10 cellular contexts compared by ENCODE assay signal in genomic region chr22:50577987-50578775, GRCh38. TPM values are rescaled to one million over a fixed set of nuclear protein-coding genes. Genes with fewer than 3 reads are reported as not detected.
DNase-seq lines count a peak whose midpoint lies in the region; ATAC-seq and TF ChIP-seq lines count a peak whose summit lies in the region.
"Had no signal": no experiment of that assay in that cellular context is flagged by ENCODE, and none has a peak within 500 bp of the region (broad histone marks: within the 10 kb centered on the region; RNA-seq: fewer than 3 reads in every experiment).

TSS of gene CPT1B (minus strand) at chr22:50578427. CDS start at chr22:50577915, 512 bp downstream.

- no peak within 1 kb of the TSS for H3K4me3 Mint-ChIP-seq in activated T-cell treated with anti-CD3 and anti-CD28 coated beads, Interleukin-2, amount 50 U/mL, for 4 hours

- no peaks in the 10 kb centered on the region for H3K27me3 Mint-ChIP-seq in activated T-cell treated with anti-CD3 and anti-CD28 coated beads, Interleukin-2, amount 50 U/mL, for 4 hours (ENCODE audit: low read depth)

- H3K9me3 Mint-ChIP-seq in activated T-cell treated with anti-CD3 and anti-CD28 coated beads, Interleukin-2, amount 50 U/mL, for 4 hours, result no peaks in the 10 kb centered on the region

- peak within 1 kb of the TSS in 12 of 59 donors; percentile 0 to 31 (median 14) for H3K4me3 ChIP-seq in dorsolateral prefrontal cortex
- H3K4me3 ChIP-seq in mucosa of descending colon, result no peak within 1 kb of the TSS
- H3K4me3 ChIP-seq in tibial nerve, result no peak within 1 kb of the TSS
- no peak within 1 kb of the TSS for H3K4me3 ChIP-seq in uterus
- H3K4me3 ChIP-seq: BLaER1 treated with 17β-estradiol and CSF1 and Interleukin-3, amounts not matched to agents 10 nM and 100 nM had no signal

- H3K9me3 ChIP-seq in mucosa of descending colon (no peaks in the 10 kb centered on the region), tibial nerve (no peaks in the 10 kb centered on the region), uterus (no peaks in the 10 kb centered on the region)
- H3K9me3 ChIP-seq: BLaER1 treated with 17β-estradiol and CSF1 and Interleukin-3, amounts not matched to agents 10 nM and 100 nM had no signal

- TF ChIP-seq POLR2A in tibial nerve (IDR thresholded peaks at IDR 0.05) (no peak), uterus (IDR thresholded peaks at IDR 0.05) (no peak)

- no peak for ATAC-seq in activated T-cell treated with anti-CD3 and anti-CD28 coated beads, Interleukin-2, amount 50 U/mL, for 4 hours
- ATAC-seq in mucosa of descending colon, result no peak
- ATAC-seq in HG03460 (IDR thresholded peaks at IDR 0.05; ENCODE audit: unreplicated experiment), result no peak

- H3K27ac ChIP-seq in dorsolateral prefrontal cortex (peak within 1 kb of the TSS in 44 of 59 donors; percentile 6 to 76 (median 60)), tibial nerve (peak within 1 kb of the TSS; percentile 50 to 78 (median 54)), uterus (no peak within 1 kb of the TSS)

- peaks cover 5% of the 10 kb centered on the region for H3K36me3 Mint-ChIP-seq in activated T-cell treated with anti-CD3 and anti-CD28 coated beads, Interleukin-2, amount 50 U/mL, for 4 hours (ENCODE audit: insufficient read depth)

- peaks cover 17% of the 10 kb centered on the region for H3K4me1 Mint-ChIP-seq in activated T-cell treated with anti-CD3 and anti-CD28 coated beads, Interleukin-2, amount 50 U/mL, for 4 hours (ENCODE audit: low read depth)

- H3K27me3 ChIP-seq in dorsolateral prefrontal cortex (no peaks in the 10 kb centered on the region), tibial nerve (peaks cover 0 to 15% of the 10 kb centered on the region in 2 donors), uterus (no peaks in the 10 kb centered on the region)
- H3K27me3 ChIP-seq: BLaER1 treated with 17β-estradiol and CSF1 and Interleukin-3, amounts not matched to agents 10 nM and 100 nM had no signal

- H3K4me1 ChIP-seq in mucosa of descending colon (ENCODE audit: low read depth), result peaks cover 5% of the 10 kb centered on the region
- H3K4me1 ChIP-seq in tibial nerve, result peaks cover 0 to 34% (median 11%) of the 10 kb centered on the region in 4 donors
- H3K4me1 ChIP-seq in uterus, result peaks cover 3 to 4% of the 10 kb centered on the region in 2 donors

- intact Hi-C loops in dorsolateral prefrontal cortex (cut with DNase I) (loop anchor here in 1 of 2 donors (2.0 kb wide), 1 partner anchor 13 kb away; no protein-coding TSS in a partner anchor), mucosa of descending colon (cut with DNase I, micrococcal nuclease) (no loop called here), uterus (cut with DNase I; ENCODE audit: low total_unique reads) (no loop called here)

- WGBS in tibial nerve, 2 donors, result 21 to 26% methylated on average over 24 to 43 of the region's 63 CpGs

- TF ChIP-seq CTCF in dorsolateral prefrontal cortex (IDR thresholded peaks at IDR 0.05 in 54 of 56, conservative IDR thresholded peaks at IDR 0.05 in 2 of 56; ENCODE audit: low read depth in 1 of 56, partially characterized antibody in 56 of 56) (no peak), mucosa of descending colon (IDR thresholded peaks at IDR 0.05) (no peak), tibial nerve (IDR thresholded peaks at IDR 0.05) (no peak), uterus (IDR thresholded peaks at IDR 0.05) (no peak)

- H3K36me3 ChIP-seq in mucosa of descending colon (ENCODE audit: low read depth) (no peaks in the 10 kb centered on the region), tibial nerve (peaks cover 0 to 60% (median 0%) of the 10 kb centered on the region in 3 donors), uterus (no peaks in the 10 kb centered on the region)

- no peak for DNase-seq in activated T-cell treated with anti-CD3 and anti-CD28 coated beads, Interleukin-2, amount 50 U/mL, for 4 hours
- no peak for DNase-seq in activated T-cell treated with anti-CD3 and anti-CD28 coated beads, Interleukin-2, amount 50 U/mL, for 1 hour
- DNase-seq in dorsolateral prefrontal cortex, result no peak
- DNase-seq in mucosa of descending colon, result peak in 1 of 3 donors; percentile 31
- no peak for DNase-seq in tibial nerve (ENCODE audit: low spot score in 2 of 2)
- DNase-seq in uterus, result no peak
- no peak for DNase-seq in NOMO-1 treated with DMSO at 0.1 percent for 48 hours (lab: John Stamatoyannopoulos, UW; ENCODE audit: unreplicated experiment)
- DNase-seq: amniotic stem cell had no signal

- TF ChIP-seq EP300 in tibial nerve (IDR thresholded peaks at IDR 0.05), result no peak

RNA-seq across cellular contexts. Expression of gene CPT1B, which starts in this region (rescaled TPM):
- 10 to 100 TPM; 30.0 to 38.3 (median 32.7) TPM for total RNA-seq in activated T-cell treated with anti-CD3 and anti-CD28 coated beads, Interleukin-2, amount 50 U/mL, for 4 hours
- total RNA-seq in dorsolateral prefrontal cortex, result 10 to 100 TPM; 16.1 to 79.3 (median 36.8) TPM
- 10 to 100 TPM; 24.5 to 51.6 (median 29.9) TPM for total RNA-seq in mucosa of descending colon
- total RNA-seq in tibial nerve, result 10 to 100 TPM in 3 of 4 donors, 1 to 10 TPM in 1; 7.2 to 22.6 (median 15.1) TPM
- total RNA-seq in uterus, result 10 to 100 TPM in 1 of 4 donors, 1 to 10 TPM in 1, under 1 TPM in 1, not detected in 1; 0.51 to 10.4 (median 7.2) TPM

Comparison
In these comparisons a context has a peak if more than half of its experiments do, and no peak if none do; other contexts are left out.
1. H3K27ac ChIP-seq: peak in dorsolateral prefrontal cortex (44 of 59) and tibial nerve (4 of 4); none in uterus (0 of 2).